8 cellular contexts compared by ENCODE assay signal in genomic region chr19:12792048-12792852, GRCh38. TPM values are rescaled to one million over a fixed set of nuclear protein-coding genes. Genes with fewer than 3 reads are reported as not detected.
DNase-seq lines count a peak whose midpoint lies in the region; ATAC-seq, FAIRE-seq and TF ChIP-seq lines count a peak whose summit lies in the region.

No MANE protein-coding gene starts in this region.

- CTCF ChIA-PET in activated B cell treated with CpG ODN at 0.5 μM for 24 hours (lab: Charles Lee), result interaction anchor here (1.8 to 11.4 kb wide), 5 partner anchors 10 to 29 kb away, joined by 4 to 280 read pairs (median 19); partner anchors contain the start of genes HOOK2, PRDX2, RNASEH2A and THSD8

- peaks cover 20% of the 10 kb centered on the region for H3K36me3 Mint-ChIP-seq in activated B cell treated with CpG ODN at 0.5 μM for 24 hours (ENCODE audit: low read depth)
- peaks cover 2% of the 10 kb centered on the region for H3K36me3 Mint-ChIP-seq in chondrocyte (ENCODE audit: low read depth)

- H3K4me3 Mint-ChIP-seq in activated B cell treated with CpG ODN at 0.5 μM for 24 hours (peak overlapping the region; percentile 96), chondrocyte (ENCODE audit: unreplicated experiment) (peak overlapping the region; percentile 97)

- peak; percentile 84 for FAIRE-seq in GM12891 (lab: Jason Lieb, UNC)

- TF ChIP-seq CTCF in activated B cell treated with CpG ODN at 0.5 μM for 24 hours (IDR thresholded peaks at IDR 0.05) (no peak), chondrocyte (IDR thresholded peaks at IDR 0.05) (peak; percentile 6)

- POLR2A ChIA-PET in activated B cell treated with CpG ODN at 0.5 μM for 24 hours (lab: Charles Lee), result interaction anchor here (0.6 to 13.2 kb wide), 33 partner anchors 8 to 995 kb away, joined by 3 to 909 read pairs (median 7); partner anchors contain the start of genes CALR, DHPS, DNASE2 and FARSA

- ATAC-seq in activated B cell treated with CpG ODN at 0.5 μM for 24 hours (ENCODE audit: low read depth) (no peak), left lobe of liver (peak; percentile 0), GM21723 (IDR thresholded peaks at IDR 0.05; ENCODE audit: unreplicated experiment) (no peak)

- no peaks in the 10 kb centered on the region for H3K27me3 Mint-ChIP-seq in activated B cell treated with CpG ODN at 0.5 μM for 24 hours
- H3K27me3 Mint-ChIP-seq in chondrocyte (ENCODE audit: low read depth), result no peaks in the 10 kb centered on the region

- H3K4me1 Mint-ChIP-seq in activated B cell treated with CpG ODN at 0.5 μM for 24 hours, result peaks cover 57% of the 10 kb centered on the region
- peaks cover 55% of the 10 kb centered on the region for H3K4me1 Mint-ChIP-seq in chondrocyte (ENCODE audit: low read depth)

- intact Hi-C loops in activated B cell treated with CpG ODN at 0.5 μM for 24 hours (cut with micrococcal nuclease), result loop anchor here (2.0 to 5.0 kb wide), 3 partner anchors 180 to 361 kb away; partner anchors contain the start of genes LYL1, ZNF490 and ZNF791

- DNase-seq in GM12891 (ENCODE audit: insufficient read length, low spot score) (no peak), NCI-H2029 treated with DMSO at 0.1 percent for 48 hours (lab: John Stamatoyannopoulos, UW) (peak; percentile 54), activated B cell treated with CpG ODN at 0.5 μM for 24 hours (peak; percentile 72), chondrocyte (ENCODE audit: low spot score) (no peak), left lobe of liver (ENCODE audit: low spot score) (peak; percentile 80), cerebellar nuclear complex (lab: John Stamatoyannopoulos, UW) (no peak)
- DNase-seq in stimulated activated CD4-positive, alpha-beta T cell treated with anti-CD3 and anti-CD28 coated beads, Interleukin-4, amount 100 ng/mL, for 4 hours, result peak; percentile 69 to 86

- H3K9me3 Mint-ChIP-seq in activated B cell treated with CpG ODN at 0.5 μM for 24 hours (no peaks in the 10 kb centered on the region), chondrocyte (ENCODE audit: low read depth) (no peaks in the 10 kb centered on the region)

- peak overlapping the region; percentile 97 for H3K27ac Mint-ChIP-seq in activated B cell treated with CpG ODN at 0.5 μM for 24 hours
- peak overlapping the region; percentile 99 for H3K27ac Mint-ChIP-seq in chondrocyte (ENCODE audit: unreplicated experiment)

- TF ChIP-seq POLR2A in GM12891 (IDR thresholded peaks at IDR 0.05; ENCODE audit: low read depth, low read length), result peak; percentile 81; the same call in 1 of the 2 replicates

TF ChIP-seq in GM12891, 5 proteins besides CTCF, POLR2A, EP300 and RAD21:
- TF ChIP-seq POLR2AphosphoS5 (IDR thresholded peaks at IDR 0.05; ENCODE audit: low read depth, low read length) (peak; percentile 87; the same call in 1 of the 2 replicates), SPI1 (IDR thresholded peaks at IDR 0.05; ENCODE audit: low read depth, low read length) (0 out of 2 replicates have a peak, but pooled peaks have one; percentile 18), TAF1 (IDR thresholded peaks at IDR 0.05; ENCODE audit: low read depth, low read length) (peak; percentile 42; the same call in 1 of the 2 replicates), POU2F2 (IDR thresholded peaks at IDR 0.05; ENCODE audit: low read depth, low read length) (no peak)

RNA-seq across cellular contexts. Expression of gene JUNB, which starts 1.0 kb away (rescaled TPM):
- 85.5 TPM for polyA plus RNA-seq in GM12891 (2012; ENCODE audit: low read depth, missing spikeins)
- 127 and 132 TPM in 2 replicates for total RNA-seq in activated B cell treated with CpG ODN at 0.5 μM for 24 hours
- total RNA-seq in chondrocyte, result 99.0 to 129 TPM (median 122 TPM) in 3 replicates
- total RNA-seq in left lobe of liver, result 16.3 TPM

RNA-seq across cellular contexts. Expression of gene PRDX2, which starts 9.3 kb away (rescaled TPM):
- 154 TPM for polyA plus RNA-seq in GM12891 (2012; ENCODE audit: low read depth, missing spikeins)
- total RNA-seq in activated B cell treated with CpG ODN at 0.5 μM for 24 hours (53.1 and 55.6 TPM in 2 replicates), chondrocyte (184 to 211 TPM (median 190 TPM) in 3 replicates), left lobe of liver (224 TPM)

RNA-seq across cellular contexts. Expression of gene THSD8, which starts 9.6 kb away (rescaled TPM):
- polyA plus RNA-seq in GM12891 (2012; ENCODE audit: low read depth, missing spikeins), result 9.6 TPM
- total RNA-seq in activated B cell treated with CpG ODN at 0.5 μM for 24 hours, result 2.3 and 5.9 TPM in 2 replicates
- 3.6 to 5.4 TPM (median 4.5 TPM) in 3 replicates for total RNA-seq in chondrocyte
- total RNA-seq in left lobe of liver, result 1.5 TPM

RNA-seq across cellular contexts. Expression of gene RNASEH2A, which starts 14.1 kb away (rescaled TPM):
- 31.7 TPM for polyA plus RNA-seq in GM12891 (2012; ENCODE audit: low read depth, missing spikeins)
- 13.4 and 22.1 TPM in 2 replicates for total RNA-seq in activated B cell treated with CpG ODN at 0.5 μM for 24 hours
- 9.9 to 22.8 TPM (median 11.9 TPM) in 3 replicates for total RNA-seq in chondrocyte
- total RNA-seq in left lobe of liver, result 3.0 TPM

RNA-seq across cellular contexts. Expression of gene HOOK2, which starts 16.9 kb away (rescaled TPM):
- polyA plus RNA-seq in GM12891 (2012; ENCODE audit: low read depth, missing spikeins), result 8.8 TPM
- total RNA-seq in activated B cell treated with CpG ODN at 0.5 μM for 24 hours (13.4 and 21.2 TPM in 2 replicates), chondrocyte (26.8 to 34.0 TPM (median 30.5 TPM) in 3 replicates), left lobe of liver (23.2 TPM)

Comparison
In these comparisons a context has a peak if more than half of its experiments do, and no peak if none do; other contexts are left out.
1. DNase-seq: peak in NCI-H2029 treated with DMSO at 0.1 percent for 48 hours (single experiment), activated B cell treated with CpG ODN at 0.5 μM for 24 hours (single experiment), left lobe of liver (single experiment) and stimulated activated CD4-positive, alpha-beta T cell treated with anti-CD3 and anti-CD28 coated beads, Interleukin-4, amount 100 ng/mL, for 4 hours (2 of 2); none in GM12891 (single experiment), chondrocyte (single experiment) and cerebellar nuclear complex (0 of 2).